ENCODE assay signal across 14 cellular contexts in the genomic region with DNA sequence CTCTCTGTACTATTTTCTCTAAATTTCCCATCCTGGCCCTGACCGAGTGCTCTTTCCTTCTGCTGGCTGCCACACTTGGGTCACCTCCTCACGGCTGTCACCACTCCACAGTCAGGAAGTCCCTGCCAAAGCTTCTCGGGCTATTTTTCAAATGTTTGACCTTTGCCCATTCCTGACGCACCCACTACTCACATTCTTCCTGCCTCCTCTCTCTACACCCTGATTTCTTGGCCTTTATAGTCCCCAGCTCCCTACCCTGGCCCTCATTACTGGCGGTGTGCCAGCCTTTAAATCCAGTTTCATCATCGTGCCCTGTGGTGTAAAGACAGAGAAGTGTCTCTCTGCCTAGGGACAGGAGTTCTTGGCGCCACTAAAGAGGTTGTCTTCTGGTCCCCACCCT. TPM values are rescaled to one million over a fixed set of nuclear protein-coding genes. Genes with fewer than 3 reads are reported as not detected.
DNase-seq lines count a peak whose midpoint lies in the region; ATAC-seq and TF ChIP-seq lines count a peak whose summit lies in the region.
"Had no signal": no experiment of that assay in that cellular context is flagged by ENCODE, and none has a peak within 500 bp of the region (broad histone marks: within the 10 kb centered on the region; RNA-seq: fewer than 3 reads in every experiment).

No MANE protein-coding gene starts in this region.

- H3K27ac ChIP-seq in SJCRH30, result peak overlapping the region; percentile 35
- H3K27ac ChIP-seq in sigmoid colon, result peak overlapping the region in 3 of 4 donors; percentile 38 to 73 (median 48)
- no peak overlapping the region for H3K27ac ChIP-seq in WERI-Rb-1
- H3K27ac ChIP-seq: C4-2B had no signal

- H3K4me1 ChIP-seq in SJCRH30 (no peaks in the 10 kb centered on the region), sigmoid colon (peaks cover 0 to 23% (median 10%) of the 10 kb centered on the region in 4 donors)

- ATAC-seq in left cardiac atrium (peak; percentile 93), HG03442 (IDR thresholded peaks at IDR 0.05; ENCODE audit: unreplicated experiment) (no peak)
- ATAC-seq: activated CD8-positive, alpha-beta T cell treated with anti-CD3 and anti-CD28 coated beads for 36 hours; stimulated activated naive B cell treated with anti-CD40 and anti-IgM and Interleukin-4, amounts not matched to agents 10 μg/mL and 1 μg/mL and 100 μg/mL, for 72 hours had no signal

- H3K36me3 ChIP-seq in SJCRH30 (no peaks in the 10 kb centered on the region), sigmoid colon (no peaks in the 10 kb centered on the region), WERI-Rb-1 (no peaks in the 10 kb centered on the region)

- H3K4me3 ChIP-seq in SJCRH30 (no peak overlapping the region), sigmoid colon (no peak overlapping the region), WERI-Rb-1 (ENCODE audit: low read depth, low read length) (no peak overlapping the region)

- TF ChIP-seq CTCF in sigmoid colon (IDR thresholded peaks at IDR 0.05) (no peak), WERI-Rb-1 (IDR thresholded peaks at IDR 0.05; ENCODE audit: low read depth, low read length) (no peak)

- H3K27me3 ChIP-seq in SJCRH30 (no peaks in the 10 kb centered on the region), sigmoid colon (no peaks in the 10 kb centered on the region), WERI-Rb-1 (ENCODE audit: insufficient read depth, low read depth, severe bottlenecking) (peaks cover 50% of the 10 kb centered on the region)

- TF ChIP-seq EP300 in sigmoid colon (IDR thresholded peaks at IDR 0.05), result no peak

- 22 to 62% methylated on average over 7 of the region's 7 CpGs for WGBS in sigmoid colon, 2 donors

- H3K9me3 ChIP-seq in SJCRH30 (replicated peaks) (no peaks in the 10 kb centered on the region), sigmoid colon (no peaks in the 10 kb centered on the region), WERI-Rb-1 (ENCODE audit: severe bottlenecking) (no peaks in the 10 kb centered on the region)

- no peak for TF ChIP-seq POLR2A in sigmoid colon (IDR thresholded peaks at IDR 0.05)

- intact Hi-C loops in left cardiac atrium (cut with DNase I), result loop anchor here in 1 of 2 donors (2.0 to 5.0 kb wide), 2 partner anchors 150 to 232 kb away; no protein-coding TSS in a partner anchor
- intact Hi-C loops in sigmoid colon (cut with DNase I), result no loop called here

- DNase-seq in EH (ENCODE audit: low read depth) (peak; percentile 49), SJCRH30 (peak in 1 of 2 experiments; percentile 23), left cardiac atrium (peak; percentile 57), sigmoid colon (no peak), WERI-Rb-1 (no peak), NOMO-1 treated with DMSO at 0.1 percent for 48 hours (lab: John Stamatoyannopoulos, UW; ENCODE audit: unreplicated experiment) (no peak)
- no peak for DNase-seq in stimulated activated CD4-positive, alpha-beta T cell treated with anti-CD3 and anti-CD28 coated beads, Interleukin-4, amount 100 ng/mL, for 4 hours
- DNase-seq: activated CD8-positive, alpha-beta T cell treated with anti-CD3 and anti-CD28 coated beads for 36 hours; activated effector memory CD4-positive, alpha-beta T cell treated with Interleukin-2 at 50 U/mL for 16 hours; NCI-H1048; NCI-H446; stimulated activated naive B cell treated with anti-CD40 and anti-IgM and Interleukin-4, amounts not matched to agents 10 μg/mL and 1 μg/mL and 100 μg/mL, for 72 hours had no signal

RNA-seq across cellular contexts. Expression of gene GATB, which starts 46.4 kb away (rescaled TPM):
- 13.5 and 15.8 TPM in 2 replicates for total RNA-seq in SJCRH30 (2014; rRNA removed; shearing (Covaris generic))
- 10 to 100 TPM; 51.7 to 88.1 TPM for total RNA-seq in left cardiac atrium
- total RNA-seq in sigmoid colon, result 10 to 100 TPM; 11.1 to 22.1 (median 17.6) TPM
- 10 to 100 TPM; 15.0 to 21.3 (median 15.1) TPM for polyA plus RNA-seq in sigmoid colon

Comparison
In these comparisons a context has a peak if more than half of its experiments do, and no peak if none do; other contexts are left out.
1. DNase-seq: peak in EH (single experiment) and left cardiac atrium (single experiment); none in sigmoid colon (single experiment), WERI-Rb-1 (single experiment), stimulated activated CD4-positive, alpha-beta T cell treated with anti-CD3 and anti-CD28 coated beads, Interleukin-4, amount 100 ng/mL, for 4 hours (0 of 2) and NOMO-1 treated with DMSO at 0.1 percent for 48 hours (single experiment).